6 cellular contexts compared by ENCODE assay signal in the genomic region with DNA sequence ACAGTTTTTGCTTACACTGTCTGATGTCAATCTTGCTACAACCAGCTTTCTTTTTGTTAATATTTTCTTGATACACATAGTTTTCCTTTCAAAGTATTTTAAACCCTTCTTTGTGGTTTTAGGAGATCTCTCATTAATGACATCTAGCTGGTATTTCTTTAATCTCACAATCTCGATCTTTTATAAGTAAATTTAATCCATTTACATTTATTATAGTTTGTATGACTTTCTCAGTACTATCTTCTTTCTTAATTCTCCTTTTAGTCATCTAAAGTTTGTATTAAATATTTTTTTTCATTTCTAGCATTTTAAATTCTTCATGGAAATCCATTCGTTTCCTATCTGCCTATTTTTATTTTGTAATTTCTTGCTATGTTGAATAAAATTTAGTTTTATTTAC.
"Had no signal": no experiment of that assay in that cellular context is flagged by ENCODE, and none has a peak within 500 bp of the region (broad histone marks: within the 10 kb centered on the region; RNA-seq: fewer than 3 reads in every experiment).

No MANE protein-coding gene starts in this region.

- H3K4me3 ChIP-seq: GM12878 had no signal

- DNase-seq: GDM1, GF-D8 had no signal

- ATAC-seq: GM12878 had no signal

- FAIRE-seq: GM12878, GM12891, GM12892, GM18507 had no signal
